2 cellular contexts compared by ENCODE assay signal in genomic region chr10:118298787-118299186, GRCh38.
TF ChIP-seq lines count a peak whose summit lies in the region.

No MANE protein-coding gene starts in this region.

TF ChIP-seq in HCT116, 20 proteins besides CTCF, POLR2A, EP300 and RAD21:
- TF ChIP-seq POLR2AphosphoS5 (IDR thresholded peaks at IDR 0.05; ENCODE audit: low read depth, low read length) (peak; percentile 23; the same call in 1 of the 2 replicates), MAX (IDR thresholded peaks at IDR 0.05) (no peak)
TF ChIP-seq in HCT116: peak in this region for 1.

TF ChIP-seq in K562, 482 proteins besides CTCF, POLR2A, EP300 and RAD21:
- TF ChIP-seq RFX1 (IDR thresholded peaks at IDR 0.05), result peak; percentile 84
- no peak for TF ChIP-seq ZBTB11 (CRISPR knock-in tag; IDR thresholded peaks at IDR 0.05)
TF ChIP-seq in K562: peak in this region for 1.
